Comparison of ENCODE assay signal across 12 cellular contexts in genomic region chr1:201748331-201748730, GRCh38.
A peak's percentile ranks its signal among the peaks of the same experiment; 100 is the strongest.
DNase-seq lines count a peak whose midpoint lies in the region; ATAC-seq and TF ChIP-seq lines count a peak whose summit lies in the region.
"Had no signal": no experiment of that assay in that cellular context is flagged by ENCODE, and none has a peak within 500 bp of the region (broad histone marks: within the 10 kb centered on the region; RNA-seq: fewer than 3 reads in every experiment).

No MANE protein-coding gene starts in this region.

- H3K4me2 ChIP-seq in PC-3 (ENCODE audit: low read length) = no peak overlapping the region

- no peaks in the 10 kb centered on the region for H3F3A ChIP-seq in PC-3 (ENCODE audit: low read length, unreplicated experiment)

- peak; percentile 35; the same call in 1 of the 2 replicates for ATAC-seq in PC-3
- ATAC-seq: activated T-cell treated with anti-CD3 and anti-CD28 coated beads, Interleukin-2, amount 50 U/mL, for 4 hours had no signal

- H2AFZ ChIP-seq in PC-3 (ENCODE audit: low read length) = no peak overlapping the region

- no peak overlapping the region for H3K9ac ChIP-seq in PC-3 (ENCODE audit: low read length)

- no TSS peak for BruUV-seq in PC-3 (replicated peaks; lab: Mats Ljungman, UMichigan)

- CTCF ChIA-PET in PC-3 (lab: Charles Lee) = no interaction called here

- DNase-seq in COLO829 (ENCODE audit: low spot score) (peak; percentile 63), PC-3 (peak; percentile 40), dorsolateral prefrontal cortex (no peak), non-pigmented ciliary epithelial cell (ENCODE audit: low read depth) (peak; percentile 88), NCI-H1436 (lab: John Stamatoyannopoulos, UW) (no peak), activated gamma-delta T cell treated with Interleukin-2 at 50 U/mL for 16 hours (no peak)
- no peak for DNase-seq in activated CD4-positive, alpha-beta T cell treated with anti-CD3 and anti-CD28 coated beads for 4 hours
- DNase-seq in activated effector memory CD4-positive, alpha-beta T cell treated with anti-CD3 and anti-CD28 coated beads, Interleukin-2, amount 50 U/mL, for 16 hours = no peak
- DNase-seq: activated T-cell treated with anti-CD3 and anti-CD28 coated beads, Interleukin-2, amount 50 U/mL, for 4 hours; NCI-H524 treated with DMSO at 0.1 percent for 48 hours; stimulated activated CD4-positive, alpha-beta T cell treated with anti-CD3 and anti-CD28 coated beads, Interleukin-2, amount 100 ng/mL, for 24 hours had no signal

- peaks cover 27% of the 10 kb centered on the region for H3K4me1 ChIP-seq in PC-3 (ENCODE audit: insufficient read depth, low read length)

- H3K36me3 ChIP-seq in PC-3 (ENCODE audit: low read depth, low read length) = no peaks in the 10 kb centered on the region
- H3K36me3 ChIP-seq: tibial nerve had no signal

- H3K9me2 ChIP-seq in PC-3 (replicated peaks; ENCODE audit: low read length) = no peaks in the 10 kb centered on the region

- no peaks in the 10 kb centered on the region; the same call in 1 of the 2 replicates for H4K20me1 ChIP-seq in PC-3 (ENCODE audit: low read length)

- no peak for TF ChIP-seq CTCF in PC-3 (conservative IDR thresholded peaks at IDR 0.05; ENCODE audit: low read depth, low read length)
- TF ChIP-seq CTCF in dorsolateral prefrontal cortex (IDR thresholded peaks at IDR 0.05 in 54 of 56, conservative IDR thresholded peaks at IDR 0.05 in 2 of 56; ENCODE audit: low read depth in 1 of 56, partially characterized antibody in 56 of 56) = no peak

- no peaks in the 10 kb centered on the region for H3K9me3 ChIP-seq in PC-3 (ENCODE audit: low read length)
- H3K9me3 ChIP-seq: tibial nerve had no signal

- no peaks in the 10 kb centered on the region for H3K27me3 ChIP-seq in PC-3 (ENCODE audit: low read length)
- no peaks in the 10 kb centered on the region for H3K27me3 ChIP-seq in dorsolateral prefrontal cortex
- H3K27me3 ChIP-seq: tibial nerve had no signal

- no peaks in the 10 kb centered on the region for H3K79me2 ChIP-seq in PC-3 (ENCODE audit: low read length)

- intact Hi-C loops in PC-3 (cut with micrococcal nuclease) (no loop called here), dorsolateral prefrontal cortex (cut with DNase I) (no loop called here)

- POLR2A ChIA-PET in PC-3 (lab: Charles Lee; ENCODE audit: unreplicated experiment) = no interaction called here

- H3K4me3 ChIP-seq in PC-3 (ENCODE audit: low read length) (no peak overlapping the region), dorsolateral prefrontal cortex (no peak overlapping the region)
- H3K4me3 ChIP-seq: tibial nerve had no signal

- H3K27ac ChIP-seq in PC-3 (ENCODE audit: low read length) = no peak overlapping the region
- peak overlapping the region in 42 of 59 donors; percentile 1 to 73 (median 44) for H3K27ac ChIP-seq in dorsolateral prefrontal cortex

Comparison
In these comparisons a context has a peak if more than half of its experiments do, and no peak if none do; other contexts are left out.
1. DNase-seq: peak in COLO829 (single experiment), PC-3 (single experiment) and non-pigmented ciliary epithelial cell (single experiment); none in dorsolateral prefrontal cortex (0 of 10), NCI-H1436 (single experiment), activated gamma-delta T cell treated with Interleukin-2 at 50 U/mL for 16 hours (single experiment), activated CD4-positive, alpha-beta T cell treated with anti-CD3 and anti-CD28 coated beads for 4 hours (0 of 2) and activated effector memory CD4-positive, alpha-beta T cell treated with anti-CD3 and anti-CD28 coated beads, Interleukin-2, amount 50 U/mL, for 16 hours (single experiment).